15 cellular contexts compared by ENCODE assay signal in genomic region chr11:86904001-86904400, GRCh38. TPM values are rescaled to one million over a fixed set of nuclear protein-coding genes. Genes with fewer than 3 reads are reported as not detected.
A peak's percentile ranks its signal among the peaks of the same experiment; 100 is the strongest.
DNase-seq lines count a peak whose midpoint lies in the region; ATAC-seq and TF ChIP-seq lines count a peak whose summit lies in the region.
"Had no signal": no experiment of that assay in that cellular context is flagged by ENCODE, and none has a peak within 500 bp of the region (broad histone marks: within the 10 kb centered on the region; RNA-seq: fewer than 3 reads in every experiment).

No MANE protein-coding gene starts in this region.

- no peaks in the 10 kb centered on the region for H3K36me3 Mint-ChIP-seq in Caco-2 (ENCODE audit: insufficient read depth, unreplicated experiment)
- no peaks in the 10 kb centered on the region for H3K36me3 Mint-ChIP-seq in GM23338 (ENCODE audit: low read depth)
- H3K36me3 Mint-ChIP-seq in endothelial cell (ENCODE audit: low read depth, unreplicated experiment), result no peaks in the 10 kb centered on the region
- H3K36me3 Mint-ChIP-seq: CD4-positive, alpha-beta memory T cell had no signal

- POLR2A ChIA-PET in Caco-2 (lab: Charles Lee), result interaction anchor here (0.6 kb wide), 1 partner anchor 35 kb away, joined by 3 read pairs; no protein-coding TSS in a partner anchor

- CTCF ChIA-PET in Caco-2 (lab: Charles Lee), result interaction anchor here (0.7 kb wide), 2 partner anchors 33 to 332 kb away, joined by 3 to 4 read pairs; no protein-coding TSS in a partner anchor

- DNase-seq in Caco-2, result peak in 1 of 2 experiments; percentile 32
- no peak for DNase-seq in GM23338 (ENCODE audit: low spot score)
- no peak for DNase-seq in endothelial cell (ENCODE audit: low spot score)
- DNase-seq: C1 segment of cervical spinal cord; CD4-positive, alpha-beta memory T cell; COR-L47; DMS153; DMS79 treated with DMSO at 0.1 percent for 48 hours; GF-D8; GM23248; H9 had no signal

- no peak overlapping the region for H3K4me3 ChIP-seq in Caco-2 (ENCODE audit: low read depth, low read length)
- no peak overlapping the region for H3K4me3 ChIP-seq in GM23338
- H3K4me3 ChIP-seq: GM23248 had no signal

- no peaks in the 10 kb centered on the region for H3K79me2 ChIP-seq in GM23338 (replicated peaks; ENCODE audit: insufficient read depth)

- H3K36me3 ChIP-seq in Caco-2 (ENCODE audit: control insufficient read depth, insufficient read depth, low read length), result no peaks in the 10 kb centered on the region
- H3K36me3 ChIP-seq in GM23338 (ENCODE audit: insufficient read depth), result no peaks in the 10 kb centered on the region

- no peak overlapping the region for H3K4me2 ChIP-seq in GM23338

- H2AFZ ChIP-seq in GM23338, result 0 out of 2 replicates have a peak overlapping the region, but pooled peaks have one; percentile 23
- H2AFZ ChIP-seq: GM23248 had no signal

- no peaks in the 10 kb centered on the region for H3K9me3 ChIP-seq in Caco-2

- H3K9me3 Mint-ChIP-seq in Caco-2 (ENCODE audit: unreplicated experiment) (no peaks in the 10 kb centered on the region), GM23338 (no peaks in the 10 kb centered on the region), endothelial cell (ENCODE audit: unreplicated experiment) (no peaks in the 10 kb centered on the region)
- H3K9me3 Mint-ChIP-seq: CD4-positive, alpha-beta memory T cell; H9 had no signal

- peaks cover 38% of the 10 kb centered on the region for H3K4me1 Mint-ChIP-seq in Caco-2 (ENCODE audit: low read depth, unreplicated experiment)
- H3K4me1 Mint-ChIP-seq in GM23338, result no peaks in the 10 kb centered on the region
- peaks cover 7% of the 10 kb centered on the region for H3K4me1 Mint-ChIP-seq in endothelial cell (ENCODE audit: unreplicated experiment)
- H3K4me1 Mint-ChIP-seq: CD4-positive, alpha-beta memory T cell; H9 had no signal

- no peaks in the 10 kb centered on the region for H3F3A ChIP-seq in GM23338 (replicated peaks; ENCODE audit: low read depth)

- H3K4me3 Mint-ChIP-seq in Caco-2 (ENCODE audit: unreplicated experiment) (no peak overlapping the region), GM23338 (no peak overlapping the region), endothelial cell (ENCODE audit: unreplicated experiment) (no peak overlapping the region)
- H3K4me3 Mint-ChIP-seq: CD4-positive, alpha-beta memory T cell; H9 had no signal

- H3K27me3 ChIP-seq in Caco-2 (replicated peaks; ENCODE audit: control insufficient read depth, insufficient read depth, low read length) (no peaks in the 10 kb centered on the region), GM23338 (ENCODE audit: insufficient read depth) (no peaks in the 10 kb centered on the region)

- no peak overlapping the region for H3K27ac ChIP-seq in GM23338 (ENCODE audit: low read depth)
- H3K27ac ChIP-seq: GM23248 had no signal

- H4K20me1 ChIP-seq in GM23338 (replicated peaks; ENCODE audit: insufficient read depth), result no peaks in the 10 kb centered on the region

- H3K27me3 Mint-ChIP-seq in Caco-2 (ENCODE audit: insufficient read depth, unreplicated experiment), result no peaks in the 10 kb centered on the region
- H3K27me3 Mint-ChIP-seq in GM23338 (ENCODE audit: insufficient read depth, low read depth, poor library complexity), result no peaks in the 10 kb centered on the region
- H3K27me3 Mint-ChIP-seq in endothelial cell (ENCODE audit: unreplicated experiment), result peaks cover 5% of the 10 kb centered on the region
- H3K27me3 Mint-ChIP-seq: CD4-positive, alpha-beta memory T cell had no signal

- TF ChIP-seq CTCF in Caco-2 (IDR thresholded peaks at IDR 0.05; ENCODE audit: insufficient read depth in 1 of 2, low read depth in 1 of 2, low read length in 1 of 2, severe bottlenecking in 1 of 2, unreplicated experiment in 1 of 2) (no peak), GM23338 (conservative IDR thresholded peaks at IDR 0.05; ENCODE audit: low read depth in 2 of 2) (no peak), endothelial cell (IDR thresholded peaks at IDR 0.05; ENCODE audit: unreplicated experiment) (no peak)

- H3K27ac Mint-ChIP-seq in Caco-2 (ENCODE audit: unreplicated experiment) (peak overlapping the region; percentile 20), GM23338 (no peak overlapping the region), endothelial cell (ENCODE audit: unreplicated experiment) (no peak overlapping the region)
- H3K27ac Mint-ChIP-seq: CD4-positive, alpha-beta memory T cell had no signal

- no TSS peak for BruUV-seq in Caco-2 (replicated peaks; lab: Mats Ljungman, UMichigan)

- no peak for ATAC-seq in GM23338
- ATAC-seq in esophagus mucosa, result peak; percentile 22
- no peak for ATAC-seq in GM21723 (IDR thresholded peaks at IDR 0.05; ENCODE audit: unreplicated experiment)
- no peak for ATAC-seq in GM21423 (IDR thresholded peaks at IDR 0.05; ENCODE audit: unreplicated experiment)
- ATAC-seq: HCT116 had no signal

- H3K4me1 ChIP-seq in Caco-2, result peaks cover 31% of the 10 kb centered on the region
- no peaks in the 10 kb centered on the region for H3K4me1 ChIP-seq in GM23338 (ENCODE audit: insufficient read depth)

- intact Hi-C loops in Caco-2 (cut with micrococcal nuclease; ENCODE audit: unreplicated experiment), result no loop called here

- H3K9me2 ChIP-seq in GM23338 (ENCODE audit: insufficient read depth), result no peaks in the 10 kb centered on the region

TF ChIP-seq in GM23338, 12 proteins besides CTCF, POLR2A, EP300 and RAD21:
- TF ChIP-seq POLR2AphosphoS5 (IDR thresholded peaks at IDR 0.05; ENCODE audit: low read depth) (no peak), STAT1 (IDR thresholded peaks at IDR 0.05; ENCODE audit: unreplicated experiment) (no peak), REST (IDR thresholded peaks at IDR 0.05; ENCODE audit: unreplicated experiment) (no peak), ETS1 (IDR thresholded peaks at IDR 0.05) (no peak), ZNF114 (CRISPR knock-in tag; IDR thresholded peaks at IDR 0.05) (no peak), JUNB (IDR thresholded peaks at IDR 0.05; ENCODE audit: unreplicated experiment) (no peak), ZNF331 (CRISPR knock-in tag; IDR thresholded peaks at IDR 0.05; ENCODE audit: low read depth) (no peak), CREB1 (CRISPR knock-in tag; IDR thresholded peaks at IDR 0.05; ENCODE audit: low read depth) (no peak), EZH2 (IDR thresholded peaks at IDR 0.05; ENCODE audit: low read depth, unreplicated experiment) (no peak), NANOG (IDR thresholded peaks at IDR 0.05; ENCODE audit: borderline replicate concordance) (no peak)

RNA-seq across cellular contexts. Expression of gene FZD4, which starts 51.2 kb away (rescaled TPM):
- 60.6 and 78.4 TPM in 2 replicates for total RNA-seq in Caco-2 (2022)
- total RNA-seq in GM23338 (2014; rRNA removed; shearing (Covaris generic)), result 7.7 and 8.9 TPM in 2 replicates
- 1.4 and 1.5 TPM in 2 replicates for polyA plus RNA-seq in GM23338 (2016; fragmentation: Nextera tagmentation; extraction: Ambion mirVana)
- 3.3 TPM for total RNA-seq in esophagus mucosa
- total RNA-seq in endothelial cell (ENCODE audit: unreplicated experiment), result 71.5 TPM
- polyA plus RNA-seq: CD4-positive, alpha-beta memory T cell had no signal
